10 cellular contexts compared by ENCODE assay signal in genomic region chr17:29158515-29159275, GRCh38. TPM values are rescaled to one million over a fixed set of nuclear protein-coding genes. Genes with fewer than 3 reads are reported as not detected.
DNase-seq lines count a peak whose midpoint lies in the region; ATAC-seq, FAIRE-seq and TF ChIP-seq lines count a peak whose summit lies in the region.
"Had no signal": no experiment of that assay in that cellular context is flagged by ENCODE, and none has a peak within 500 bp of the region (broad histone marks: within the 10 kb centered on the region; RNA-seq: fewer than 3 reads in every experiment).

No MANE protein-coding gene starts in this region.

- H3K9me3 ChIP-seq in small intestine (ENCODE audit: control insufficient read depth, low read depth) = no peaks in the 10 kb centered on the region
- H3K9me3 ChIP-seq: adrenal gland had no signal

- no peak overlapping the region for H3K4me3 Mint-ChIP-seq in glutamatergic neuron (ENCODE audit: unreplicated experiment)

- DNase-seq in ELR (ENCODE audit: low read depth) (peak; percentile 83), fibroblast of gingiva (ENCODE audit: low read depth) (peak; percentile 83), small intestine (peak; percentile 73), glutamatergic neuron (no peak), foreskin keratinocyte (no peak), NCI-H2029 treated with DMSO at 0.1 percent for 48 hours (lab: John Stamatoyannopoulos, UW) (no peak)

- H3K27me3 Mint-ChIP-seq in glutamatergic neuron (ENCODE audit: unreplicated experiment) = peaks cover 17% of the 10 kb centered on the region

- H3K27me3 ChIP-seq in small intestine (ENCODE audit: control insufficient read depth in 2 of 2, insufficient read depth in 2 of 2, low read length in 2 of 2) (no peaks in the 10 kb centered on the region), foreskin keratinocyte (no peaks in the 10 kb centered on the region)
- H3K27me3 ChIP-seq: adrenal gland had no signal

- no peak for FAIRE-seq in small intestine (lab: Jason Lieb, UNC)
- FAIRE-seq: keratinocyte had no signal

- peaks cover 16% of the 10 kb centered on the region for H3K9me3 Mint-ChIP-seq in glutamatergic neuron (ENCODE audit: unreplicated experiment)

- no peak for TF ChIP-seq CTCF in glutamatergic neuron (IDR thresholded peaks at IDR 0.05; ENCODE audit: partially characterized antibody, unreplicated experiment)
- no peak for TF ChIP-seq CTCF in foreskin keratinocyte (conservative IDR thresholded peaks at IDR 0.05)

- H3K27ac ChIP-seq in small intestine (ENCODE audit: low read depth in 1 of 2, low read length in 1 of 2) (peak overlapping the region; percentile 51 to 80), foreskin keratinocyte (no peak overlapping the region)

- no peak overlapping the region for H3K4me3 ChIP-seq in small intestine (ENCODE audit: low read depth in 1 of 2, low read length in 2 of 2)
- H3K4me3 ChIP-seq: adrenal gland had no signal

- peak; percentile 34 for ATAC-seq in SK-N-SH treated with all-trans-retinoic acid at 6 μM for 48 hours
- no peak for ATAC-seq in foreskin keratinocyte
- no peak for ATAC-seq in HG03565 (IDR thresholded peaks at IDR 0.05; ENCODE audit: unreplicated experiment)

- peaks cover 36 to 43% of the 10 kb centered on the region in 2 donors for H3K4me1 ChIP-seq in small intestine (ENCODE audit: control insufficient read depth in 2 of 2, insufficient read depth in 1 of 2, low read depth in 1 of 2, low read length in 1 of 2)
- peaks cover 38% of the 10 kb centered on the region for H3K4me1 ChIP-seq in foreskin keratinocyte

- 57 to 60% (median 59%) methylated on average over 10 to 11 of the region's 11 CpGs for WGBS in small intestine, 3 donors

- peaks cover 58% of the 10 kb centered on the region for H3K4me1 Mint-ChIP-seq in glutamatergic neuron (ENCODE audit: low read depth, unreplicated experiment)

- peaks cover under 1% of the 10 kb centered on the region for H3K36me3 Mint-ChIP-seq in glutamatergic neuron (ENCODE audit: unreplicated experiment)

- H3K27ac Mint-ChIP-seq in glutamatergic neuron (ENCODE audit: unreplicated experiment) = no peak overlapping the region

- H3K36me3 ChIP-seq in small intestine (ENCODE audit: control insufficient read depth in 2 of 2, insufficient read depth in 2 of 2, low read length in 2 of 2) = no peaks in the 10 kb centered on the region
- H3K36me3 ChIP-seq: adrenal gland had no signal

TF ChIP-seq in SK-N-SH treated with all-trans-retinoic acid at 6 μM for 48 hours, 23 proteins besides CTCF, POLR2A, EP300 and RAD21:
- TF ChIP-seq OSR1 (CRISPR knock-in tag; IDR thresholded peaks at IDR 0.05) = no peak
- TF ChIP-seq PATZ1 (CRISPR knock-in tag; IDR thresholded peaks at IDR 0.05; ENCODE audit: borderline replicate concordance) = no peak
- no peak for TF ChIP-seq BACH2 (CRISPR knock-in tag; IDR thresholded peaks at IDR 0.05; ENCODE audit: borderline replicate concordance)
- TF ChIP-seq ARNTL (CRISPR knock-in tag; IDR thresholded peaks at IDR 0.05; ENCODE audit: borderline replicate concordance, low read depth) = no peak
- no peak for TF ChIP-seq SNAI2 (CRISPR knock-in tag; IDR thresholded peaks at IDR 0.05)
- TF ChIP-seq CSRNP3 (CRISPR knock-in tag; IDR thresholded peaks at IDR 0.05) = no peak
- no peak for TF ChIP-seq ESRRG (CRISPR knock-in tag; IDR thresholded peaks at IDR 0.05)
- TF ChIP-seq PPARA (CRISPR knock-in tag; IDR thresholded peaks at IDR 0.05; ENCODE audit: borderline replicate concordance) = no peak
- no peak for TF ChIP-seq ISL1 (CRISPR knock-in tag; IDR thresholded peaks at IDR 0.05)
TF ChIP-seq in SK-N-SH treated with all-trans-retinoic acid at 6 μM for 48 hours: peak in this region for 0.

RNA-seq across cellular contexts. Expression of gene MYO18A, which starts 21.5 kb away (rescaled TPM):
- polyA plus RNA-seq in small intestine (10 to 100 TPM; 42.9 to 66.9 (median 61.9) TPM), foreskin keratinocyte (43.6 and 47.5 TPM in 2 replicates)
- total RNA-seq in glutamatergic neuron (ENCODE audit: unreplicated experiment) (465 TPM), foreskin keratinocyte (56.2 and 67.4 TPM in 2 replicates)

Comparison
In these comparisons a context has a peak if more than half of its experiments do, and no peak if none do; other contexts are left out.
1. DNase-seq: peak in ELR (single experiment), fibroblast of gingiva (single experiment) and small intestine (single experiment); none in glutamatergic neuron (single experiment), foreskin keratinocyte (0 of 2) and NCI-H2029 treated with DMSO at 0.1 percent for 48 hours (single experiment).